In genomic region chr1:72221811-72222210, GRCh38 we compare ENCODE assay signal across 36 cellular contexts.
"Had no signal": no experiment of that assay in that cellular context is flagged by ENCODE, and none has a peak within 500 bp of the region (broad histone marks: within the 10 kb centered on the region; RNA-seq: fewer than 3 reads in every experiment).

No MANE protein-coding gene starts in this region.

- H3K36me3 Mint-ChIP-seq: activated CD8-positive, alpha-beta memory T cell treated with anti-CD3 and anti-CD28 coated beads, Interleukin-2, amount 10 ng/mL, durations not matched to agents 7 days and 5 days; activated naive CD4-positive, alpha-beta T cell treated with anti-CD3 and anti-CD28 coated beads, Interleukin-2, amount 50 U/mL, for 24 hours; T-cell had no signal

- H3K27me3 Mint-ChIP-seq: activated B cell treated with CpG ODN at 0.5 μM for 24 hours; activated CD4-positive, alpha-beta memory T cell treated with anti-CD3 and anti-CD28 coated beads, Interleukin-2, amount 10 ng/mL, durations not matched to agents 7 days and 5 days; activated CD8-positive, alpha-beta memory T cell treated with anti-CD3 and anti-CD28 coated beads, Interleukin-2, amount 10 ng/mL, durations not matched to agents 7 days and 5 days; activated naive CD4-positive, alpha-beta T cell treated with anti-CD3 and anti-CD28 coated beads, Interleukin-2, amount 50 U/mL, for 24 hours; activated T-helper 17 cell treated with anti-CD3 and anti-CD28 coated beads, Interleukin-2, amount 50 U/mL, for 72 hours; T-cell; T-helper 17 cell had no signal

- H3K4me2 ChIP-seq: PC-9 had no signal

- H3K9me3 Mint-ChIP-seq: activated B cell treated with CpG ODN at 0.5 μM for 24 hours; activated CD4-positive, alpha-beta memory T cell treated with anti-CD3 and anti-CD28 coated beads, Interleukin-2, amount 10 ng/mL, durations not matched to agents 7 days and 5 days; activated naive CD4-positive, alpha-beta T cell treated with anti-CD3 and anti-CD28 coated beads, Interleukin-2, amount 50 U/mL, for 24 hours; activated T-cell treated with anti-CD3 and anti-CD28 coated beads, Interleukin-2, amount 50 U/mL, for 72 hours; activated T-helper 17 cell treated with anti-CD3 and anti-CD28 coated beads, Interleukin-2, amount 50 U/mL, for 72 hours had no signal

- DNase-seq: activated B cell treated with CpG ODN at 0.5 μM for 24 hours; activated CD4-positive, alpha-beta memory T cell treated with anti-CD3 and anti-CD28 coated beads, Interleukin-2, amount 10 ng/mL, durations not matched to agents 7 days and 5 days; activated CD4-positive, alpha-beta T cell treated with anti-CD3 and anti-CD28 coated beads for 4 hours; activated CD4-positive, alpha-beta T cell treated with anti-CD3 and anti-CD28 coated beads, Interleukin-2, amount 50 U/mL, for 1 hour; activated CD4-positive, CD25-positive, alpha-beta regulatory T cell treated with anti-CD3 and anti-CD28 coated beads, Interleukin-2, amount 50 U/mL, for 72 hours; activated CD8-positive, alpha-beta memory T cell treated with anti-CD3 and anti-CD28 coated beads for 24 hours; activated CD8-positive, alpha-beta memory T cell treated with anti-CD3 and anti-CD28 coated beads, Interleukin-2, amount 10 ng/mL, durations not matched to agents 7 days and 5 days; activated CD8-positive, alpha-beta memory T cell treated with anti-CD3 and anti-CD28 coated beads, Interleukin-2, amount 50 U/mL, for 48 hours; activated effector memory CD4-positive, alpha-beta T cell treated with anti-CD3 and anti-CD28 coated beads, Interleukin-2, amount 50 U/mL, for 16 hours; activated naive CD4-positive, alpha-beta T cell treated with Interleukin-2 at 50 U/mL for 16 hours; activated T-cell treated with anti-CD3 and anti-CD28 coated beads, Interleukin-2, amount 50 U/mL, for 72 hours; adrenal gland; brain microvascular endothelial cell; Kasumi-1; KG1; MG63; NCI-H1048; NCI-H1105 treated with DMSO at 0.1 percent for 48 hours; NCI-H1436; NCI-H1694 treated with DMSO at 0.1 percent for 48 hours; NCI-H2029; NCI-H345; NCI-H526; NCI-H748 treated with DMSO at 0.1 percent for 48 hours; NK-92 treated with Interleukin-12 subunit alpha and Interleukin-12 subunit beta, amount 100 ng/mL, for 24 hours; PC-9; SIG-M5; T-cell; T-helper 17 cell had no signal

- H3K27ac ChIP-seq: adrenal gland, brain microvascular endothelial cell, PC-9, RWPE1, VCaP had no signal

- H2AFZ ChIP-seq: PC-9 had no signal

- H3K4me3 Mint-ChIP-seq: activated B cell treated with CpG ODN at 0.5 μM for 24 hours; activated CD4-positive, alpha-beta memory T cell treated with anti-CD3 and anti-CD28 coated beads, Interleukin-2, amount 10 ng/mL, durations not matched to agents 7 days and 5 days; activated CD8-positive, alpha-beta memory T cell treated with anti-CD3 and anti-CD28 coated beads, Interleukin-2, amount 10 ng/mL, durations not matched to agents 7 days and 5 days; activated naive CD4-positive, alpha-beta T cell treated with anti-CD3 and anti-CD28 coated beads, Interleukin-2, amount 50 U/mL, for 24 hours; activated T-cell treated with anti-CD3 and anti-CD28 coated beads, Interleukin-2, amount 50 U/mL, for 72 hours; activated T-helper 17 cell treated with anti-CD3 and anti-CD28 coated beads, Interleukin-2, amount 50 U/mL, for 72 hours; T-cell; T-helper 17 cell had no signal

- H3K36me3 ChIP-seq: adrenal gland, brain microvascular endothelial cell, MG63 had no signal

- FAIRE-seq: RCC 7860 had no signal

- H3K9me3 ChIP-seq: adrenal gland, MG63 had no signal

- H3K27ac Mint-ChIP-seq: activated B cell treated with CpG ODN at 0.5 μM for 24 hours; activated CD4-positive, alpha-beta memory T cell treated with anti-CD3 and anti-CD28 coated beads, Interleukin-2, amount 10 ng/mL, durations not matched to agents 7 days and 5 days; activated CD8-positive, alpha-beta memory T cell treated with anti-CD3 and anti-CD28 coated beads, Interleukin-2, amount 10 ng/mL, durations not matched to agents 7 days and 5 days; activated naive CD4-positive, alpha-beta T cell treated with anti-CD3 and anti-CD28 coated beads, Interleukin-2, amount 50 U/mL, for 24 hours; activated T-cell treated with anti-CD3 and anti-CD28 coated beads, Interleukin-2, amount 50 U/mL, for 72 hours; activated T-helper 17 cell treated with anti-CD3 and anti-CD28 coated beads, Interleukin-2, amount 50 U/mL, for 72 hours; T-cell; T-helper 17 cell had no signal

- H3K4me3 ChIP-seq: adrenal gland, MG63, PC-9 had no signal

- H3K4me1 ChIP-seq: adrenal gland had no signal

- ATAC-seq: activated CD8-positive, alpha-beta memory T cell treated with anti-CD3 and anti-CD28 coated beads, Interleukin-2, amount 10 ng/mL, durations not matched to agents 7 days and 5 days; activated T-cell treated with anti-CD3 and anti-CD28 coated beads, Interleukin-2, amount 50 U/mL, for 72 hours; activated T-helper 17 cell treated with anti-CD3 and anti-CD28 coated beads, Interleukin-2, amount 50 U/mL, for 72 hours; Right ventricle myocardium inferior; SK-N-SH treated with all-trans-retinoic acid at 6 μM for 48 hours; T-cell; T-helper 17 cell had no signal

- H3K4me1 Mint-ChIP-seq: activated B cell treated with CpG ODN at 0.5 μM for 24 hours; activated CD4-positive, alpha-beta memory T cell treated with anti-CD3 and anti-CD28 coated beads, Interleukin-2, amount 10 ng/mL, durations not matched to agents 7 days and 5 days; activated CD8-positive, alpha-beta memory T cell treated with anti-CD3 and anti-CD28 coated beads, Interleukin-2, amount 10 ng/mL, durations not matched to agents 7 days and 5 days; activated naive CD4-positive, alpha-beta T cell treated with anti-CD3 and anti-CD28 coated beads, Interleukin-2, amount 50 U/mL, for 24 hours; activated T-helper 17 cell treated with anti-CD3 and anti-CD28 coated beads, Interleukin-2, amount 50 U/mL, for 72 hours; T-cell; T-helper 17 cell had no signal

- H3K27me3 ChIP-seq: adrenal gland, brain microvascular endothelial cell, MG63 had no signal
